1 cellular context compared by ENCODE assay signal in the genomic region with DNA sequence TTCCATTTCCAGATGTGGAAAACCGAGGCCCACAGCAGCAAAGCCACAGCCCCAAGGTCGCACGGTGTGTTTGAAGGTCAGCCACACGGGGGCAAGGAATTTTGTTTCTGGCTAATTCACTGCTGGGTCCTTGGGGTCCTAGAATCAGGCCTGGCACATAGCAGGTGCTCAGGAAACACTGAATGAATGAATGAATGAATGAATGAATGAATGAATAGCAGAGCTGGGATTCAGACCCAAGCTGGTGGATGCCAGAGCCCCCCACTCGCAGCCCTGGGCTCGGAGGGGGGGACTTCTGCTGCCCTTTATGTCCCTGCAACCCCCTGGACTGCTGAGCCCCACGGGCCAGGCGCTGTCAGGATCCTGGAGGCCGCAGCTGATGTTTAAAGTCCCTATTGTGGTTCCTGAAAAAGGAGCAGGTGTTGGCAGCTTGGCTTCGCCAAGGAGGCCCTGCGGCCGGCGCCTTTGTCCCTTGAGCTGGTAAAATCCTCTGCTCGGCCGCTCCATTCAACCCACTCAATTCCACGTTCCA.
TF ChIP-seq lines count a peak whose summit lies in the region.

No MANE protein-coding gene starts in this region.

TF ChIP-seq in WTC11, 78 proteins besides CTCF, POLR2A, EP300 and RAD21:
- no peak for TF ChIP-seq ESRRA (CRISPR knock-in tag; IDR thresholded peaks at IDR 0.05; ENCODE audit: borderline replicate concordance)
- no peak for TF ChIP-seq TEAD4 (CRISPR knock-in tag; IDR thresholded peaks at IDR 0.05)
- TF ChIP-seq JAZF1 (CRISPR knock-in tag; IDR thresholded peaks at IDR 0.05) = no peak
